Comparison of ENCODE assay signal across 1 cellular context in genomic region chr3:53188720-53189119, GRCh38.
TF ChIP-seq lines count a peak whose summit lies in the region.

No MANE protein-coding gene starts in this region.

TF ChIP-seq in GM12878, 131 proteins besides CTCF, POLR2A, EP300 and RAD21:
- TF ChIP-seq TAF1 (IDR thresholded peaks at IDR 0.05; ENCODE audit: borderline replicate concordance, low read depth, low read length) (no peak), SREBF2 (IDR thresholded peaks at IDR 0.05; ENCODE audit: low read length) (no peak), ZBTB4 (CRISPR knock-in tag; IDR thresholded peaks at IDR 0.05) (no peak), DPF2 (IDR thresholded peaks at IDR 0.05) (no peak), ZNF687 (IDR thresholded peaks at IDR 0.05) (no peak), NFYA (IDR thresholded peaks at IDR 0.05; ENCODE audit: borderline replicate concordance, low read depth, low read length) (no peak), PKNOX1 (IDR thresholded peaks at IDR 0.05) (no peak), POLR2AphosphoS2 (IDR thresholded peaks at IDR 0.05; ENCODE audit: low read depth, low read length) (no peak), MTA3 (IDR thresholded peaks at IDR 0.05; ENCODE audit: borderline replicate concordance, low read length) (no peak), CREM (IDR thresholded peaks at IDR 0.05; ENCODE audit: low read depth) (no peak), RELA (IDR thresholded peaks at IDR 0.05; ENCODE audit: borderline replicate concordance, partially characterized antibody) (no peak), ZNF274 (IDR thresholded peaks at IDR 0.05; ENCODE audit: insufficient read depth, insufficient read length) (no peak), SRF (IDR thresholded peaks at IDR 0.05; ENCODE audit: low read depth in 2 of 2, low read length in 2 of 2) (no peak), ATF3 (IDR thresholded peaks at IDR 0.05; ENCODE audit: borderline replicate concordance, extremely low read depth, low read depth, low read length) (no peak), ZNF24 (IDR thresholded peaks at IDR 0.05) (no peak), LARP7 (IDR thresholded peaks at IDR 0.05) (no peak), NKRF (conservative IDR thresholded peaks at IDR 0.05) (no peak), POLR2AphosphoS5 (IDR thresholded peaks at IDR 0.05; ENCODE audit: low read length) (no peak), ZBTB40 (IDR thresholded peaks at IDR 0.05; ENCODE audit: borderline replicate concordance) (no peak)
TF ChIP-seq in GM12878: peak in this region for 0.
